In genomic region chr13:45206340-45206739, GRCh38 we compare ENCODE assay signal across 8 cellular contexts. TPM values are rescaled to one million over a fixed set of nuclear protein-coding genes. Genes with fewer than 3 reads are reported as not detected.
DNase-seq lines count a peak whose midpoint lies in the region; ATAC-seq, FAIRE-seq and TF ChIP-seq lines count a peak whose summit lies in the region.

No MANE protein-coding gene starts in this region.

- DNase-seq in EH (ENCODE audit: low read depth) (peak; percentile 93), HCEC 1CT (peak; percentile 96), GM19240 (ENCODE audit: insufficient read length, low spot score) (no peak), G401 (ENCODE audit: low spot score) (no peak), DMS79 (lab: John Stamatoyannopoulos, UW) (no peak)
- DNase-seq in activated T-helper 1 cell treated with anti-CD3 and anti-CD28 coated beads, Interleukin-12 subunit alpha, Interleukin-12 subunit beta, Interleukin-2, Interleukin-4 antibody, amounts not matched to agents 30 ng/mL and 10 ng/mL and 1 ng/mL, durations not matched to agents 14 hours and 24 hours and 36 hours (ENCODE audit: low spot score) = no peak
- no peak for DNase-seq in CD8-positive, alpha-beta T cell

- POLR2A ChIA-PET in CD8-positive, alpha-beta T cell (lab: Charles Lee) = no interaction called here

- no peaks in the 10 kb centered on the region for H3K27me3 ChIP-seq in CD8-positive, alpha-beta T cell (ENCODE audit: insufficient read depth, low read length)

- TF ChIP-seq CTCF in CD8-positive, alpha-beta T cell (IDR thresholded peaks at IDR 0.05) = no peak

- H3K27me3 Mint-ChIP-seq in activated T-helper 1 cell treated with anti-CD3 and anti-CD28 coated beads, Interleukin-12 subunit alpha, Interleukin-12 subunit beta, Interleukin-2, Interleukin-4 antibody, amounts not matched to agents 30 ng/mL and 10 ng/mL and 1 ng/mL, durations not matched to agents 14 hours and 24 hours and 36 hours (ENCODE audit: insufficient read depth) = no peaks in the 10 kb centered on the region
- no peaks in the 10 kb centered on the region for H3K27me3 Mint-ChIP-seq in CD8-positive, alpha-beta T cell (ENCODE audit: low read depth)

- no peaks in the 10 kb centered on the region for H3K4me1 ChIP-seq in CD8-positive, alpha-beta T cell (ENCODE audit: insufficient read depth, low read length)

- ATAC-seq in CD8-positive, alpha-beta T cell = no peak

- CTCF ChIA-PET in CD8-positive, alpha-beta T cell (lab: Charles Lee) = interaction anchor here (1.1 kb wide), 1 partner anchor 13 kb away, joined by 3 read pairs; no protein-coding TSS in a partner anchor

- H3K36me3 Mint-ChIP-seq in activated T-helper 1 cell treated with anti-CD3 and anti-CD28 coated beads, Interleukin-12 subunit alpha, Interleukin-12 subunit beta, Interleukin-2, Interleukin-4 antibody, amounts not matched to agents 30 ng/mL and 10 ng/mL and 1 ng/mL, durations not matched to agents 14 hours and 24 hours and 36 hours (ENCODE audit: low read depth) = peaks cover 28% of the 10 kb centered on the region
- peaks cover 45% of the 10 kb centered on the region for H3K36me3 Mint-ChIP-seq in CD8-positive, alpha-beta T cell

- H3K9me3 Mint-ChIP-seq in activated T-helper 1 cell treated with anti-CD3 and anti-CD28 coated beads, Interleukin-12 subunit alpha, Interleukin-12 subunit beta, Interleukin-2, Interleukin-4 antibody, amounts not matched to agents 30 ng/mL and 10 ng/mL and 1 ng/mL, durations not matched to agents 14 hours and 24 hours and 36 hours = no peaks in the 10 kb centered on the region
- no peaks in the 10 kb centered on the region for H3K9me3 Mint-ChIP-seq in CD8-positive, alpha-beta T cell

- no peak overlapping the region for H3K4me3 Mint-ChIP-seq in activated T-helper 1 cell treated with anti-CD3 and anti-CD28 coated beads, Interleukin-12 subunit alpha, Interleukin-12 subunit beta, Interleukin-2, Interleukin-4 antibody, amounts not matched to agents 30 ng/mL and 10 ng/mL and 1 ng/mL, durations not matched to agents 14 hours and 24 hours and 36 hours
- no peak overlapping the region for H3K4me3 Mint-ChIP-seq in CD8-positive, alpha-beta T cell

- intact Hi-C loops in activated T-helper 1 cell treated with anti-CD3 and anti-CD28 coated beads, Interleukin-12 subunit alpha, Interleukin-12 subunit beta, Interleukin-2, Interleukin-4 antibody, amounts not matched to agents 30 ng/mL and 10 ng/mL and 1 ng/mL, durations not matched to agents 14 hours and 24 hours and 36 hours (cut with micrococcal nuclease) = loop anchor here (1.0 kb wide), 5 partner anchors 25 to 190 kb away; partner anchors contain the start of gene GTF2F2
- intact Hi-C loops in CD8-positive, alpha-beta T cell (cut with DNase I, micrococcal nuclease) = no loop called here

- peaks cover 15% of the 10 kb centered on the region for H3K4me1 Mint-ChIP-seq in activated T-helper 1 cell treated with anti-CD3 and anti-CD28 coated beads, Interleukin-12 subunit alpha, Interleukin-12 subunit beta, Interleukin-2, Interleukin-4 antibody, amounts not matched to agents 30 ng/mL and 10 ng/mL and 1 ng/mL, durations not matched to agents 14 hours and 24 hours and 36 hours (ENCODE audit: low read depth)
- H3K4me1 Mint-ChIP-seq in CD8-positive, alpha-beta T cell (ENCODE audit: low read depth) = no peaks in the 10 kb centered on the region

- in situ Hi-C loops in G401 (cut with HindIII; ENCODE audit: low sequenced_read_pairs) = no loop called here

- no peak overlapping the region for H3K4me3 ChIP-seq in CD8-positive, alpha-beta T cell (ENCODE audit: low read depth, low read length)

- peak overlapping the region; percentile 23 for H3K27ac Mint-ChIP-seq in activated T-helper 1 cell treated with anti-CD3 and anti-CD28 coated beads, Interleukin-12 subunit alpha, Interleukin-12 subunit beta, Interleukin-2, Interleukin-4 antibody, amounts not matched to agents 30 ng/mL and 10 ng/mL and 1 ng/mL, durations not matched to agents 14 hours and 24 hours and 36 hours
- no peak overlapping the region for H3K27ac Mint-ChIP-seq in CD8-positive, alpha-beta T cell

- peaks cover 4% of the 10 kb centered on the region for H3K36me3 ChIP-seq in CD8-positive, alpha-beta T cell (ENCODE audit: insufficient read depth, low read length)

- H3K27ac ChIP-seq in CD8-positive, alpha-beta T cell (ENCODE audit: low read depth, low read length) = no peak overlapping the region

- FAIRE-seq in islet of Langerhans (lab: Jason Lieb, UNC) = peak; percentile 91

- no peaks in the 10 kb centered on the region for H3K9me3 ChIP-seq in CD8-positive, alpha-beta T cell (ENCODE audit: low read length)

RNA-seq across cellular contexts. Expression of gene KCTD4, which starts 5.5 kb away (rescaled TPM):
- total RNA-seq in activated T-helper 1 cell treated with anti-CD3 and anti-CD28 coated beads, Interleukin-12 subunit alpha, Interleukin-12 subunit beta, Interleukin-2, Interleukin-4 antibody, amounts not matched to agents 30 ng/mL and 10 ng/mL and 1 ng/mL, durations not matched to agents 14 hours and 24 hours and 36 hours = not detected in 2 replicates
- not detected in 2 replicates for total RNA-seq in G401 (2014; rRNA removed; shearing (Covaris generic))
- total RNA-seq in CD8-positive, alpha-beta T cell = not detected

Comparison
In these comparisons a context has a peak if more than half of its experiments do, and no peak if none do; other contexts are left out.
1. DNase-seq: peak in EH (single experiment) and HCEC 1CT (single experiment); none in activated T-helper 1 cell treated with anti-CD3 and anti-CD28 coated beads, Interleukin-12 subunit alpha, Interleukin-12 subunit beta, Interleukin-2, Interleukin-4 antibody, amounts not matched to agents 30 ng/mL and 10 ng/mL and 1 ng/mL, durations not matched to agents 14 hours and 24 hours and 36 hours (single experiment), GM19240 (single experiment), G401 (single experiment), CD8-positive, alpha-beta T cell (0 of 7) and DMS79 (single experiment).